In the genomic region with DNA sequence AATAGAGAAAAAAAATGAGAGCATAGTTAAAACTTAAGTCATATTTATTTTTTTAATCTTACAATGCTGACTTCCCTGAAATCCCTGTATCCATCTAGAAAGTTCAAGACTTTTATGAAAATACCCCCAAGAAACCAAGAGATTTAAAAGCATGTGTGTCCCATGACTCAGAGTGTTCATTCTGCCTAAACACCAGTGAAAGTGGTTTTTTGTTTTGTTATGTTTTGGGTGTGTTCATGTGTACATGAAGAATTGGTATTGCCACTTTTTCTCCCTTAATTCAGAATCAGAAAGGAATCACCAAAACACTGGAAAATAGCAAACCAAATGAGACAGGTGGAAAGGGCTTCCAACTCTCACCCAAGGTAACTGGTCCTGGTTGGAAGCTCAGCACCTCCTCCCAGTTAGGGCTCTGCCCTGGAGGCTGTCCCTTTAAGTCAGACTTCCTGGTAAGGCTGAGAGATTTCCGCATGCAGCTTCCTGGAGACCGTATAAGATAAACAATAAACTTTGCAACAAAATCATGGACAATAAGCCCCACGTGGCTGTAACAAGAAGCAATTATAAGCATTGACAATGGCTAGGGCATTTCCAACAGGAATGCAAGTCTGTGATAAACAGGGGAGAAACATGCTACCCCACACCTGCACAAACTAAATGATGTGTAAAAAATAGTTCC, we compare ENCODE assay signal across 8 cellular contexts.
DNase-seq lines count a peak whose midpoint lies in the region; ATAC-seq, FAIRE-seq and TF ChIP-seq lines count a peak whose summit lies in the region.

No MANE protein-coding gene starts in this region.

- TF ChIP-seq RAD21 in K562 (CRISPR knock-in tag; conservative IDR thresholded peaks at IDR 0.05 in 1 of 2, IDR thresholded peaks at IDR 0.05 in 1 of 2): no peak

- intact Hi-C loops in CD8-positive, alpha-beta T cell (cut with DNase I, micrococcal nuclease): loop anchor here in 1 of 2 experiments (1.0 to 2.0 kb wide), 2 partner anchors 7 to 123 kb away; partner anchors contain the start of gene ARHGEF3
- intact Hi-C loops in K562 (cut with micrococcal nuclease) (no loop called here), lower lobe of right lung (cut with DNase I) (no loop called here)

- H3K9me3 ChIP-seq in CD8-positive, alpha-beta T cell (ENCODE audit: low read length): no peaks in the 10 kb centered on the region
- H3K9me3 ChIP-seq in K562 (replicated peaks; ENCODE audit: control insufficient read depth, insufficient read depth, low read depth, low read length) (no peaks in the 10 kb centered on the region), lower lobe of right lung (no peaks in the 10 kb centered on the region)

- CTCF ChIA-PET in CD8-positive, alpha-beta T cell (lab: Charles Lee): interaction anchor here (1.1 to 6.2 kb wide), 3 partner anchors 7 to 124 kb away, joined by 4 to 40 read pairs (median 11); no protein-coding TSS in a partner anchor
- CTCF ChIA-PET in K562 (lab: Yijun Ruan, JAX; ENCODE audit: low intra/inter-chr PET ratio): no interaction called here

- no peaks in the 10 kb centered on the region for H4K20me1 ChIP-seq in K562 (replicated peaks; ENCODE audit: control insufficient read depth, insufficient read depth, low read length)

- no peaks in the 10 kb centered on the region for H3K27me3 ChIP-seq in CD8-positive, alpha-beta T cell (ENCODE audit: insufficient read depth, low read length)
- no peaks in the 10 kb centered on the region; a peak in 1 of 5 replicates for H3K27me3 ChIP-seq in K562 (ENCODE audit: control insufficient read depth in 2 of 2, insufficient read depth in 2 of 2, low read length in 2 of 2)
- H3K27me3 ChIP-seq in lower lobe of right lung (ENCODE audit: low read depth): no peaks in the 10 kb centered on the region

- H3K36me3 Mint-ChIP-seq in CD8-positive, alpha-beta T cell: no peaks in the 10 kb centered on the region

- H3K9ac ChIP-seq in K562 (ENCODE audit: insufficient read depth in 1 of 2, low read depth in 2 of 2, low read length in 2 of 2): no peak overlapping the region

- H3K4me1 Mint-ChIP-seq in CD8-positive, alpha-beta T cell (ENCODE audit: low read depth): peaks cover 81% of the 10 kb centered on the region

- in situ Hi-C loops in K562 (cut with MboI): no loop called here

- peak overlapping the region; percentile 55 for H3K27ac ChIP-seq in CD8-positive, alpha-beta T cell (ENCODE audit: low read depth, low read length)
- no peak overlapping the region for H3K27ac ChIP-seq in K562 (ENCODE audit: extremely low read depth, low read depth, low read length)
- H3K27ac ChIP-seq in lower lobe of right lung: peak overlapping the region; percentile 54

- no peaks in the 10 kb centered on the region for H3K9me3 Mint-ChIP-seq in CD8-positive, alpha-beta T cell

- H3K4me2 ChIP-seq in K562 (ENCODE audit: insufficient read depth, low read length): no peak overlapping the region

- ATAC-seq in CD8-positive, alpha-beta T cell: peak; percentile 80
- ATAC-seq in K562 (no peak), lower lobe of right lung (peak; percentile 83 to 84), GM18502 (IDR thresholded peaks at IDR 0.05; ENCODE audit: poor library complexity, unreplicated experiment) (no peak), HG02852 (IDR thresholded peaks at IDR 0.05; ENCODE audit: unreplicated experiment) (no peak)

- POLR2A ChIA-PET in CD8-positive, alpha-beta T cell (lab: Charles Lee): interaction anchor here (0.7 to 1.5 kb wide), 3 partner anchors 58 to 122 kb away, joined by 3 read pairs; partner anchors contain the start of gene ARHGEF3
- POLR2A ChIA-PET in K562 (lab: Yijun Ruan, JAX): no interaction called here

- peaks cover 86% of the 10 kb centered on the region for H3K4me1 ChIP-seq in CD8-positive, alpha-beta T cell (ENCODE audit: insufficient read depth, low read length)
- H3K4me1 ChIP-seq in K562 (replicated peaks in 1 of 2; ENCODE audit: control insufficient read depth in 2 of 2, insufficient read depth in 2 of 2, low read length in 2 of 2) (no peaks in the 10 kb centered on the region), lower lobe of right lung (peaks cover 73% of the 10 kb centered on the region)

- 18% methylated on average over 3 of the region's 3 CpGs for WGBS in K562 (ENCODE audit: insufficient coverage, low coverage, missing lambda C conversion rate)

- no peak for TF ChIP-seq POLR2A in K562 (conservative IDR thresholded peaks at IDR 0.05)

- no peak for FAIRE-seq in K562 (lab: Jason Lieb, UNC)

- H3K9me1 ChIP-seq in K562 (ENCODE audit: control insufficient read depth, insufficient read depth, low read length): no peaks in the 10 kb centered on the region

- peak in 6 of 7 experiments; percentile 27 to 74 (median 50) for DNase-seq in CD8-positive, alpha-beta T cell
- peak; percentile 82 for DNase-seq in M059J (ENCODE audit: low read depth)
- DNase-seq in K562 (ENCODE audit: extremely low read depth in 1 of 4, low spot score in 3 of 4): peak in 1 of 4 experiments; percentile 2
- DNase-seq in lower lobe of right lung: no peak
- DNase-seq in GDM1 (lab: John Stamatoyannopoulos, UW): no peak
- no peak for DNase-seq in HuH-7 (ENCODE audit: low spot score)

- H3K27ac Mint-ChIP-seq in CD8-positive, alpha-beta T cell: peak overlapping the region; percentile 91

- no TSS peak for BruUV-seq in K562 (replicated peaks; lab: Mats Ljungman, UMichigan)

- no peaks in the 10 kb centered on the region for H3K36me3 ChIP-seq in CD8-positive, alpha-beta T cell (ENCODE audit: insufficient read depth, low read length)
- H3K36me3 ChIP-seq in K562 (ENCODE audit: control insufficient read depth, insufficient read depth, low read length) (no peaks in the 10 kb centered on the region), lower lobe of right lung (no peaks in the 10 kb centered on the region)

- H2AFZ ChIP-seq in K562 (ENCODE audit: low read depth, low read length): no peak overlapping the region

- H3K79me2 ChIP-seq in K562 (ENCODE audit: control insufficient read depth, insufficient read depth, low read length): no peaks in the 10 kb centered on the region

- TF ChIP-seq CTCF in CD8-positive, alpha-beta T cell (IDR thresholded peaks at IDR 0.05): no peak
- TF ChIP-seq CTCF in K562 (IDR thresholded peaks at IDR 0.05 in 2 of 3, conservative IDR thresholded peaks at IDR 0.05 in 1 of 3; ENCODE audit: insufficient read depth in 2 of 3, low read depth in 1 of 3, low read length in 3 of 3): no peak
- TF ChIP-seq CTCF in lower lobe of right lung (IDR thresholded peaks at IDR 0.05): no peak

- H3K4me3 Mint-ChIP-seq in CD8-positive, alpha-beta T cell: peak overlapping the region; percentile 55

- TF ChIP-seq EP300 in K562 (IDR thresholded peaks at IDR 0.05; ENCODE audit: low read length): no peak

- no peaks in the 10 kb centered on the region for H3K27me3 Mint-ChIP-seq in CD8-positive, alpha-beta T cell (ENCODE audit: low read depth)

- H3K4me3 ChIP-seq in CD8-positive, alpha-beta T cell (ENCODE audit: low read depth, low read length): peak overlapping the region; percentile 11
- H3K4me3 ChIP-seq in K562 (no peak overlapping the region), lower lobe of right lung (no peak overlapping the region)

TF ChIP-seq in K562, 482 proteins besides CTCF, POLR2A, EP300 and RAD21:
- no peak for TF ChIP-seq XRCC3 (IDR thresholded peaks at IDR 0.05)
- TF ChIP-seq CREBBP (IDR thresholded peaks at IDR 0.05; ENCODE audit: low read depth, low read length): no peak
- TF ChIP-seq FOXJ2 (tag; IDR thresholded peaks at IDR 0.05): peak; percentile 86
- TF ChIP-seq ELF1 (tag; IDR thresholded peaks at IDR 0.05): peak; percentile 85
- TF ChIP-seq PRPF4 (IDR thresholded peaks at IDR 0.05; ENCODE audit: insufficient read depth, low read depth, low read length, poor library complexity, severe bottlenecking): no peak

Comparison
In these comparisons a context has a peak if more than half of its experiments do, and no peak if none do; other contexts are left out.
1. ATAC-seq: peak in CD8-positive, alpha-beta T cell (single experiment) and lower lobe of right lung (2 of 2); none in K562 (single experiment), GM18502 (single experiment) and HG02852 (single experiment).
2. DNase-seq: peak in CD8-positive, alpha-beta T cell (6 of 7) and M059J (single experiment); none in lower lobe of right lung (single experiment), GDM1 (single experiment) and HuH-7 (single experiment).